Comparison of ENCODE assay signal across 12 cellular contexts in genomic region chr7:106039486-106040060, GRCh38.
DNase-seq lines count a peak whose midpoint lies in the region; ATAC-seq and TF ChIP-seq lines count a peak whose summit lies in the region.
"Had no signal": no experiment of that assay in that cellular context is flagged by ENCODE, and none has a peak within 500 bp of the region (broad histone marks: within the 10 kb centered on the region; RNA-seq: fewer than 3 reads in every experiment).

No MANE protein-coding gene starts in this region.

- H3K4me1 ChIP-seq in SJCRH30, result peaks cover 12% of the 10 kb centered on the region; the same call in 1 of the 2 replicates
- peaks cover 0 to 22% (median 18%) of the 10 kb centered on the region in 4 donors for H3K4me1 ChIP-seq in sigmoid colon

- CTCF ChIA-PET in activated CD4-positive, alpha-beta T cell treated with anti-CD3 and anti-CD28 coated beads for 36 hours (lab: Charles Lee), result interaction anchor here (0.5 to 4.7 kb wide), 9 partner anchors 11 to 815 kb away, joined by 3 to 47 read pairs (median 4); no protein-coding TSS in a partner anchor

- H3K36me3 Mint-ChIP-seq in endothelial cell (ENCODE audit: low read depth, unreplicated experiment), result peaks cover 6% of the 10 kb centered on the region
- H3K36me3 Mint-ChIP-seq in activated CD4-positive, alpha-beta T cell treated with anti-CD3 and anti-CD28 coated beads for 36 hours (ENCODE audit: low read depth), result no peaks in the 10 kb centered on the region
- H3K36me3 Mint-ChIP-seq: activated naive CD8-positive, alpha-beta T cell treated with anti-CD3 and anti-CD28 coated beads, Interleukin-2, amount 10 ng/mL, durations not matched to agents 7 days and 5 days had no signal

- TF ChIP-seq POLR2A in sigmoid colon (IDR thresholded peaks at IDR 0.05), result no peak

- TF ChIP-seq CTCF in fibroblast of pulmonary artery (IDR thresholded peaks at IDR 0.05; ENCODE audit: low read length, missing control alignments) (no peak), sigmoid colon (IDR thresholded peaks at IDR 0.05) (no peak), endothelial cell (IDR thresholded peaks at IDR 0.05; ENCODE audit: unreplicated experiment) (no peak)

- peaks cover 1% of the 10 kb centered on the region for H3K27me3 Mint-ChIP-seq in endothelial cell (ENCODE audit: unreplicated experiment)
- no peaks in the 10 kb centered on the region for H3K27me3 Mint-ChIP-seq in activated CD4-positive, alpha-beta T cell treated with anti-CD3 and anti-CD28 coated beads for 36 hours

- H3K9me3 Mint-ChIP-seq in endothelial cell (ENCODE audit: unreplicated experiment), result no peaks in the 10 kb centered on the region
- no peaks in the 10 kb centered on the region for H3K9me3 Mint-ChIP-seq in activated CD4-positive, alpha-beta T cell treated with anti-CD3 and anti-CD28 coated beads for 36 hours (ENCODE audit: low read depth)
- H3K9me3 Mint-ChIP-seq: activated naive CD8-positive, alpha-beta T cell treated with anti-CD3 and anti-CD28 coated beads, Interleukin-2, amount 10 ng/mL, durations not matched to agents 7 days and 5 days had no signal

- TF ChIP-seq EP300 in sigmoid colon (IDR thresholded peaks at IDR 0.05), result no peak

- no peak overlapping the region for H3K27ac ChIP-seq in SJCRH30
- peak overlapping the region in 2 of 4 donors; percentile 2 to 19 for H3K27ac ChIP-seq in sigmoid colon

- H3K4me3 Mint-ChIP-seq in endothelial cell (ENCODE audit: unreplicated experiment), result no peak overlapping the region
- H3K4me3 Mint-ChIP-seq in activated CD4-positive, alpha-beta T cell treated with anti-CD3 and anti-CD28 coated beads for 36 hours, result no peak overlapping the region
- H3K4me3 Mint-ChIP-seq: activated naive CD8-positive, alpha-beta T cell treated with anti-CD3 and anti-CD28 coated beads, Interleukin-2, amount 10 ng/mL, durations not matched to agents 7 days and 5 days had no signal

- no peaks in the 10 kb centered on the region for H3K27me3 ChIP-seq in SJCRH30
- no peaks in the 10 kb centered on the region for H3K27me3 ChIP-seq in sigmoid colon

- no peaks in the 10 kb centered on the region for H3K9me3 ChIP-seq in SJCRH30 (replicated peaks)
- no peaks in the 10 kb centered on the region for H3K9me3 ChIP-seq in sigmoid colon

- H3K36me3 ChIP-seq in SJCRH30, result no peaks in the 10 kb centered on the region
- no peaks in the 10 kb centered on the region for H3K36me3 ChIP-seq in sigmoid colon

- no peak overlapping the region for H3K27ac Mint-ChIP-seq in endothelial cell (ENCODE audit: unreplicated experiment)
- no peak overlapping the region for H3K27ac Mint-ChIP-seq in activated CD4-positive, alpha-beta T cell treated with anti-CD3 and anti-CD28 coated beads for 36 hours
- H3K27ac Mint-ChIP-seq: activated naive CD8-positive, alpha-beta T cell treated with anti-CD3 and anti-CD28 coated beads, Interleukin-2, amount 10 ng/mL, durations not matched to agents 7 days and 5 days had no signal

- intact Hi-C loops in sigmoid colon (cut with DNase I), result loop anchor here (2.0 to 5.0 kb wide), 2 partner anchors 32 to 387 kb away; no protein-coding TSS in a partner anchor
- intact Hi-C loops in activated CD4-positive, alpha-beta T cell treated with anti-CD3 and anti-CD28 coated beads for 36 hours (cut with DNase I, micrococcal nuclease), result no loop called here

- peak; percentile 80 for DNase-seq in GM03348 (ENCODE audit: low spot score)
- peak; percentile 68 to 70 for DNase-seq in SJCRH30
- DNase-seq in fibroblast of pulmonary artery (ENCODE audit: low read depth), result peak; percentile 69
- DNase-seq in sigmoid colon, result peak; percentile 88
- DNase-seq in GM19240 (ENCODE audit: insufficient read length, low spot score), result no peak
- DNase-seq in endothelial cell (ENCODE audit: low spot score), result no peak
- no peak for DNase-seq in activated CD4-positive, alpha-beta T cell treated with anti-CD3 and anti-CD28 coated beads for 36 hours
- DNase-seq in activated CD4-positive, alpha-beta T cell treated with anti-CD3 and anti-CD28 coated beads for 4 hours, result no peak
- DNase-seq: activated naive CD8-positive, alpha-beta T cell treated with anti-CD3 and anti-CD28 coated beads, Interleukin-2, amount 10 ng/mL, durations not matched to agents 7 days and 5 days; effector memory CD4-positive, alpha-beta T cell; NCI-H446 treated with DMSO at 0.1 percent for 48 hours; substantia nigra had no signal

- ATAC-seq in activated CD4-positive, alpha-beta T cell treated with anti-CD3 and anti-CD28 coated beads for 36 hours, result no peak

- 82 to 86% methylated on average over 13 of the region's 13 CpGs for WGBS in sigmoid colon, 2 donors

- POLR2A ChIA-PET in activated CD4-positive, alpha-beta T cell treated with anti-CD3 and anti-CD28 coated beads for 36 hours (lab: Charles Lee), result no interaction called here

- H3K4me3 ChIP-seq in SJCRH30 (no peak overlapping the region), fibroblast of pulmonary artery (replicated peaks; ENCODE audit: low read depth, low read length) (no peak overlapping the region), sigmoid colon (no peak overlapping the region)

- peaks cover 6% of the 10 kb centered on the region for H3K4me1 Mint-ChIP-seq in endothelial cell (ENCODE audit: unreplicated experiment)
- H3K4me1 Mint-ChIP-seq in activated CD4-positive, alpha-beta T cell treated with anti-CD3 and anti-CD28 coated beads for 36 hours, result peaks cover 31% of the 10 kb centered on the region

Comparison
In these comparisons a context has a peak if more than half of its experiments do, and no peak if none do; other contexts are left out.
1. DNase-seq: peak in GM03348 (single experiment), SJCRH30 (2 of 2), fibroblast of pulmonary artery (single experiment) and sigmoid colon (single experiment); none in GM19240 (single experiment), endothelial cell (single experiment), activated CD4-positive, alpha-beta T cell treated with anti-CD3 and anti-CD28 coated beads for 36 hours (single experiment) and activated CD4-positive, alpha-beta T cell treated with anti-CD3 and anti-CD28 coated beads for 4 hours (0 of 2).